In the genomic region with DNA sequence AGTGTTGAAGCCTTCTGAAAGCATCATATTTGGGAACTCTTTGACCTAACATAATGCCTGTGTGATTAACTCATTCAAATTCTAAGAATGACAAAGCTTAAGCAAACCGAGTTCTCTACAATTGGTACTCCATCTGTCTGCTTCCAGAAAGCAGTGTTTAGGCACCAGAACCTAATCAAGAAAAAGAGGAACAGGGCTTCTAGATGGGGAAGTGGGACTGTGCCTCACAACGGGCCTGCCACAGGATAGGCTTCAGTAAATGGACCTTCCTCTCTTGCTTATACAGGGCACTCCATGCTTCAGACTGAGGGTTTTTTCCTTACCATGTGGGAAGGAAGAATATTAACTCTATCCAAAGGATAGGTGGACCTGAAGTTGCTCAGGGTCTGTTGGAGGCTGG, we compare ENCODE assay signal across 23 cellular contexts.
"Had no signal": no experiment of that assay in that cellular context is flagged by ENCODE, and none has a peak within 500 bp of the region (broad histone marks: within the 10 kb centered on the region; RNA-seq: fewer than 3 reads in every experiment).

No MANE protein-coding gene starts in this region.

- FAIRE-seq: astrocyte, colon, endothelial cell of umbilical vein, small intestine, TTC549, urothelium cell line had no signal

- DNase-seq: activated CD4-positive, alpha-beta T cell treated with anti-CD3 and anti-CD28 coated beads, Interleukin-2, amount 50 U/mL, for 48 hours; activated CD8-positive, alpha-beta memory T cell treated with anti-CD3 and anti-CD28 coated beads, Interleukin-2, amount 50 U/mL, for 48 hours; activated naive CD4-positive, alpha-beta T cell; activated T-cell treated with anti-CD3 and anti-CD28 coated beads, Interleukin-2, amount 50 U/mL, for 4 hours; central memory CD4-positive, alpha-beta T cell; effector memory CD8-positive, alpha-beta T cell; foreskin melanocyte; glutamatergic neuron; immature natural killer cell; kidney glomerular epithelial cell; left lung; naive thymus-derived CD8-positive, alpha-beta T cell; posterior cingulate gyrus; right lobe of liver; small intestine; stimulated activated CD4-positive, alpha-beta T cell treated with anti-CD3 and anti-CD28 coated beads, Interleukin-2, amount 100 ng/mL, for 24 hours; stomach; transverse colon had no signal
